24 cellular contexts compared by ENCODE assay signal in the genomic region with DNA sequence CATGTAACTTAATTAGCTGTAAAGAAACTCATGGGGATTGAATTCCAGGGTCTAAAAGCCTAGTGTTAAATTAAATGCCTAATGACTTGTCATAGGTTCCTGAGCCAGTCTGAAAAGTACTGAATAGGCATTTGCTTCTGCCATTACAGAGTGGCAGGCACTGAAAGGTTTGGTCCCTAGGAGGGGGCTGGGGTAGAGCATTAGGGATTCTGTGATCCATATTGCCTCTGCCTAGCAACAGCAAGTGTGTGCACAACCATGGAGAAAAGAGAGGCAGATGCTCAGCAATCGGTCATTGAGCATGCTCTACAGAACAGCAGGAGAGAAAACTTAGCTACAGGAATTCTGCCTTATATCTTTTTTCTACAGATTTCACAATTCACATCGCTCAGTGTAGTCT.
"Had no signal": no experiment of that assay in that cellular context is flagged by ENCODE, and none has a peak within 500 bp of the region (broad histone marks: within the 10 kb centered on the region; RNA-seq: fewer than 3 reads in every experiment).

No MANE protein-coding gene starts in this region.

- H3K27ac ChIP-seq: breast epithelium, colonic mucosa, hepatocyte, right lobe of liver, stomach, suprapubic skin, tibial nerve, vagina had no signal

- H3K9me3 ChIP-seq: breast epithelium, colonic mucosa, right lobe of liver, stomach, suprapubic skin, tibial nerve, vagina had no signal

- H3K4me3 ChIP-seq: breast epithelium, colonic mucosa, hepatocyte, right lobe of liver, stomach, suprapubic skin, tibial nerve, vagina had no signal

- H3K4me1 Mint-ChIP-seq: activated naive CD8-positive, alpha-beta T cell treated with anti-CD3 and anti-CD28 coated beads for 36 hours; central memory CD8-positive, alpha-beta T cell; natural killer cell; stimulated activated effector memory CD8-positive, alpha-beta T cell treated with anti-CD3 and anti-CD28 coated beads, Interleukin-12 subunit alpha, Interleukin-12 subunit beta, amount 100 ng/mL, for 72 hours had no signal

- DNase-seq: activated naive CD4-positive, alpha-beta T cell treated with Interleukin-2 at 50 U/mL for 16 hours; activated naive CD8-positive, alpha-beta T cell treated with anti-CD3 and anti-CD28 coated beads for 36 hours; activated T-cell treated with anti-CD3 and anti-CD28 coated beads, Interleukin-2, amount 50 U/mL, for 48 hours; colonic mucosa; erythroblast; foreskin fibroblast; kidney glomerular epithelial cell; left ventricle myocardium superior; mammary epithelial cell; midbrain; natural killer cell; nucleus accumbens; right lobe of liver; small intestine; stimulated activated CD4-positive, alpha-beta T cell treated with anti-CD3 and anti-CD28 coated beads, Interleukin-2, amount 100 ng/mL, for 24 hours; stomach; T-helper 9 cell had no signal

- H3K9me3 Mint-ChIP-seq: activated naive CD8-positive, alpha-beta T cell treated with anti-CD3 and anti-CD28 coated beads for 36 hours had no signal

- H3K36me3 Mint-ChIP-seq: activated naive CD8-positive, alpha-beta T cell treated with anti-CD3 and anti-CD28 coated beads for 36 hours; stimulated activated effector memory CD8-positive, alpha-beta T cell treated with anti-CD3 and anti-CD28 coated beads, Interleukin-12 subunit alpha, Interleukin-12 subunit beta, amount 100 ng/mL, for 72 hours had no signal

- H2AFZ ChIP-seq: hepatocyte had no signal

- H3K27ac Mint-ChIP-seq: activated naive CD8-positive, alpha-beta T cell treated with anti-CD3 and anti-CD28 coated beads for 36 hours; natural killer cell; stimulated activated effector memory CD8-positive, alpha-beta T cell treated with anti-CD3 and anti-CD28 coated beads, Interleukin-12 subunit alpha, Interleukin-12 subunit beta, amount 100 ng/mL, for 72 hours had no signal

- H3K27me3 ChIP-seq: breast epithelium, colonic mucosa, hepatocyte, right lobe of liver, stomach, suprapubic skin, tibial nerve, vagina had no signal

- H3K79me2 ChIP-seq: hepatocyte had no signal

- H3K4me2 ChIP-seq: hepatocyte had no signal

- H3K36me3 ChIP-seq: breast epithelium, colonic mucosa, right lobe of liver, stomach, suprapubic skin, tibial nerve, vagina had no signal

- ATAC-seq: left ventricle myocardium superior; natural killer cell; right lobe of liver; stimulated activated effector memory CD8-positive, alpha-beta T cell treated with anti-CD3 and anti-CD28 coated beads, Interleukin-12 subunit alpha, Interleukin-12 subunit beta, amount 100 ng/mL, for 72 hours had no signal

- H3K27me3 Mint-ChIP-seq: activated naive CD8-positive, alpha-beta T cell treated with anti-CD3 and anti-CD28 coated beads for 36 hours; central memory CD8-positive, alpha-beta T cell had no signal

- H3K4me3 Mint-ChIP-seq: activated naive CD8-positive, alpha-beta T cell treated with anti-CD3 and anti-CD28 coated beads for 36 hours; central memory CD8-positive, alpha-beta T cell; natural killer cell; stimulated activated effector memory CD8-positive, alpha-beta T cell treated with anti-CD3 and anti-CD28 coated beads, Interleukin-12 subunit alpha, Interleukin-12 subunit beta, amount 100 ng/mL, for 72 hours had no signal

- H3K4me1 ChIP-seq: breast epithelium, colonic mucosa, right lobe of liver, stomach, suprapubic skin, tibial nerve, vagina had no signal
